8 cellular contexts compared by ENCODE assay signal in genomic region chrX:149512225-149512885, GRCh38. TPM values are rescaled to one million over a fixed set of nuclear protein-coding genes. Genes with fewer than 3 reads are reported as not detected.
DNase-seq lines count a peak whose midpoint lies in the region; ATAC-seq, FAIRE-seq and TF ChIP-seq lines count a peak whose summit lies in the region.

No MANE protein-coding gene starts in this region.

- no peaks in the 10 kb centered on the region for H3K36me3 ChIP-seq in left ventricle myocardium inferior
- H3K36me3 ChIP-seq in small intestine (ENCODE audit: control insufficient read depth in 2 of 2, insufficient read depth in 2 of 2, low read length in 2 of 2): no peaks in the 10 kb centered on the region

- H3K27ac Mint-ChIP-seq in activated naive CD8-positive, alpha-beta T cell treated with anti-CD3 and anti-CD28 coated beads, Interleukin-2, amount 50 U/mL, for 24 hours: peak overlapping the region; percentile 35

- H3K4me3 ChIP-seq in left ventricle myocardium inferior (no peak overlapping the region), small intestine (ENCODE audit: low read depth in 1 of 2, low read length in 2 of 2) (no peak overlapping the region)

- H3K36me3 Mint-ChIP-seq in activated naive CD8-positive, alpha-beta T cell treated with anti-CD3 and anti-CD28 coated beads, Interleukin-2, amount 50 U/mL, for 24 hours (ENCODE audit: low read depth): no peaks in the 10 kb centered on the region

- no peak for FAIRE-seq in small intestine (lab: Jason Lieb, UNC)

- H3K4me1 ChIP-seq in left ventricle myocardium inferior (peaks cover 3% of the 10 kb centered on the region), small intestine (ENCODE audit: control insufficient read depth in 2 of 2, insufficient read depth in 1 of 2, low read depth in 1 of 2, low read length in 1 of 2) (no peaks in the 10 kb centered on the region)

- in situ Hi-C loops in G401 (cut with HindIII; ENCODE audit: low sequenced_read_pairs): no loop called here
- in situ Hi-C loops in SK-MEL-5 (cut with HindIII; ENCODE audit: low pct_unique_long_range_greater_than_20kb, low sequenced_read_pairs): no loop called here

- H3K27me3 ChIP-seq in left ventricle myocardium inferior (ENCODE audit: low read depth): no peaks in the 10 kb centered on the region
- no peaks in the 10 kb centered on the region for H3K27me3 ChIP-seq in small intestine (ENCODE audit: control insufficient read depth in 2 of 2, insufficient read depth in 2 of 2, low read length in 2 of 2)

- H3K27me3 Mint-ChIP-seq in activated naive CD8-positive, alpha-beta T cell treated with anti-CD3 and anti-CD28 coated beads, Interleukin-2, amount 50 U/mL, for 24 hours: no peaks in the 10 kb centered on the region

- 55 to 69% (median 65%) methylated on average over 4 of the region's 4 CpGs for WGBS in small intestine, 3 donors

- no peaks in the 10 kb centered on the region for H3K9me3 Mint-ChIP-seq in activated naive CD8-positive, alpha-beta T cell treated with anti-CD3 and anti-CD28 coated beads, Interleukin-2, amount 50 U/mL, for 24 hours

- DNase-seq in G401 (ENCODE audit: low spot score) (peak; percentile 33), HuH-7.5 (ENCODE audit: low spot score) (peak; percentile 32), SK-MEL-5 (ENCODE audit: low read depth, low spot score) (peak; percentile 77), left ventricle myocardium inferior (peak; percentile 35), small intestine (peak; percentile 68), KG1 (lab: John Stamatoyannopoulos, UW) (no peak)
- peak; percentile 50 for DNase-seq in activated naive CD8-positive, alpha-beta T cell treated with anti-CD3 and anti-CD28 coated beads, Interleukin-2, amount 50 U/mL, for 24 hours

- no peak overlapping the region for H3K4me3 Mint-ChIP-seq in activated naive CD8-positive, alpha-beta T cell treated with anti-CD3 and anti-CD28 coated beads, Interleukin-2, amount 50 U/mL, for 24 hours

- peaks cover 40% of the 10 kb centered on the region for H3K4me1 Mint-ChIP-seq in activated naive CD8-positive, alpha-beta T cell treated with anti-CD3 and anti-CD28 coated beads, Interleukin-2, amount 50 U/mL, for 24 hours

- H3K9me3 ChIP-seq in left ventricle myocardium inferior (replicated peaks) (no peaks in the 10 kb centered on the region), small intestine (ENCODE audit: control insufficient read depth, low read depth) (no peaks in the 10 kb centered on the region)

- TF ChIP-seq CTCF in left ventricle myocardium inferior (IDR thresholded peaks at IDR 0.05; ENCODE audit: borderline replicate concordance): peak; percentile 68

- peak; percentile 87 for ATAC-seq in GM21529 (IDR thresholded peaks at IDR 0.05; ENCODE audit: unreplicated experiment)
- ATAC-seq in activated naive CD8-positive, alpha-beta T cell treated with anti-CD3 and anti-CD28 coated beads, Interleukin-2, amount 50 U/mL, for 24 hours: peak; percentile 58

- intact Hi-C loops in left ventricle myocardium inferior (cut with micrococcal nuclease): no loop called here

- H3K27ac ChIP-seq in left ventricle myocardium inferior (replicated peaks): no peak overlapping the region
- H3K27ac ChIP-seq in small intestine (ENCODE audit: low read depth in 1 of 2, low read length in 1 of 2): no peak overlapping the region

RNA-seq across cellular contexts. Expression of gene IDS, which starts 7.2 kb away (rescaled TPM):
- 10.8 and 12.1 TPM in 2 replicates for total RNA-seq in G401 (2014; rRNA removed; shearing (Covaris generic))
- 31.6 and 36.8 TPM in 2 replicates for total RNA-seq in SK-MEL-5 (2014; rRNA removed; shearing (Covaris generic))
- polyA plus RNA-seq in SK-MEL-5 (2015; cell fraction: cytosol; rRNA removed): 50.3 and 60.6 TPM in 2 replicates
- polyA plus RNA-seq in SK-MEL-5 (2015; cell fraction: nucleus; rRNA removed): 79.7 and 86.3 TPM in 2 replicates
- total RNA-seq in left ventricle myocardium inferior: 86.3 TPM
- polyA plus RNA-seq in small intestine: 10 to 100 TPM; 21.7 to 41.1 (median 31.3) TPM

RNA-seq across cellular contexts. Expression of gene EOLA1, which starts 28.5 kb away (rescaled TPM):
- total RNA-seq in G401 (2014; rRNA removed; shearing (Covaris generic)): 7.8 and 11.4 TPM in 2 replicates
- total RNA-seq in SK-MEL-5 (2014; rRNA removed; shearing (Covaris generic)): 19.4 and 20.9 TPM in 2 replicates
- 14.4 and 16.8 TPM in 2 replicates for polyA plus RNA-seq in SK-MEL-5 (2015; cell fraction: cytosol; rRNA removed)
- 12.5 and 27.7 TPM in 2 replicates for polyA plus RNA-seq in SK-MEL-5 (2015; cell fraction: nucleus; rRNA removed)
- total RNA-seq in left ventricle myocardium inferior: 31.3 TPM
- 10 to 100 TPM; 21.5 to 30.6 (median 28.9) TPM for polyA plus RNA-seq in small intestine

RNA-seq across cellular contexts. Expression of gene HSFX3, which starts 37.4 kb away (rescaled TPM):
- total RNA-seq in G401 (2014; rRNA removed; shearing (Covaris generic)): not detected in 2 replicates
- total RNA-seq in SK-MEL-5 (2014; rRNA removed; shearing (Covaris generic)): not detected in 2 replicates
- polyA plus RNA-seq in SK-MEL-5 (2015; cell fraction: cytosol; rRNA removed): not detected in 2 replicates
- polyA plus RNA-seq in SK-MEL-5 (2015; cell fraction: nucleus; rRNA removed): not detected in 2 replicates
- total RNA-seq in left ventricle myocardium inferior: 0.25 TPM
- not detected for polyA plus RNA-seq in small intestine
